8 cellular contexts compared by ENCODE assay signal in the genomic region with DNA sequence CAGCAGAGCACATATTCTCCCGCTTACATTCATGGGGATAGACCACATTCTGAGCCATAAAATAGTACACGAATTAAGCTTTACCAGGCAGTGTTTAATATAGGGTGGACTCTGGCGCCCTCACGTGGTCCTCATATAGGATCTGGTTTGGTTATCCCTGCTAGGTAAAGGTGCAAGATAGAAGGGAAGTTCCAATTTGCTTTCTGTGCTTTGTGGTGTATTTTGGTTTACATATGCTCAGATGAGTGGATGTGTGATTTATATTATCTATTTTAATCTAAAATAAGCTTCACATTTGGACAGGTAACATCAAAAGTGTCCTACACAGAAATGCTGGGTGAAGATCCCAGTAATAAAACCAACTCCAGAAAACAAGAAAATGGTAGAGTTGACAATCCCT. TPM values are rescaled to one million over a fixed set of nuclear protein-coding genes. Genes with fewer than 3 reads are reported as not detected.
DNase-seq lines count a peak whose midpoint lies in the region; ATAC-seq and TF ChIP-seq lines count a peak whose summit lies in the region.

No MANE protein-coding gene starts in this region.

- TF ChIP-seq CTCF in AG09319 (IDR thresholded peaks at IDR 0.05; ENCODE audit: low read depth, low read length) (peak; percentile 75), psoas muscle (IDR thresholded peaks at IDR 0.05) (peak; percentile 73), vagina (IDR thresholded peaks at IDR 0.05) (peak in 1 of 3 experiments; percentile 43)

- peaks cover 18% of the 10 kb centered on the region for H3K4me1 Mint-ChIP-seq in activated naive CD8-positive, alpha-beta T cell treated with anti-CD3 and anti-CD28 coated beads for 36 hours

- H3K27ac ChIP-seq in psoas muscle (no peak overlapping the region), vagina (no peak overlapping the region)

- peak overlapping the region; percentile 0 for H3K27ac Mint-ChIP-seq in activated naive CD8-positive, alpha-beta T cell treated with anti-CD3 and anti-CD28 coated beads for 36 hours

- peaks cover 40% of the 10 kb centered on the region for H3K27me3 Mint-ChIP-seq in activated naive CD8-positive, alpha-beta T cell treated with anti-CD3 and anti-CD28 coated beads for 36 hours

- peak; percentile 42 for ATAC-seq in GM21360 (IDR thresholded peaks at IDR 0.05; ENCODE audit: unreplicated experiment)
- ATAC-seq in Right ventricle myocardium superior (ENCODE audit: poor library complexity): peak; percentile 65
- peak; percentile 63 to 84 (median 68) for ATAC-seq in psoas muscle

- no peaks in the 10 kb centered on the region for H3K9me3 Mint-ChIP-seq in activated naive CD8-positive, alpha-beta T cell treated with anti-CD3 and anti-CD28 coated beads for 36 hours

- peaks cover 4 to 75% (median 9%) of the 10 kb centered on the region in 3 donors for H3K27me3 ChIP-seq in psoas muscle (ENCODE audit: insufficient read depth in 3 of 3, low read length in 2 of 3)
- H3K27me3 ChIP-seq in vagina: no peaks in the 10 kb centered on the region

- H3K9me3 ChIP-seq in psoas muscle: no peaks in the 10 kb centered on the region
- no peaks in the 10 kb centered on the region for H3K9me3 ChIP-seq in vagina

- peak; percentile 20 for DNase-seq in AG09319 (ENCODE audit: extremely low read depth, low read depth)
- peak; percentile 2 for DNase-seq in NCI-H1436 treated with DMSO at 0.1 percent for 48 hours (lab: John Stamatoyannopoulos, UW)
- peak; percentile 4 to 46 for DNase-seq in SW 1271 (lab: John Stamatoyannopoulos, UW)
- DNase-seq in activated naive CD8-positive, alpha-beta T cell treated with anti-CD3 and anti-CD28 coated beads for 36 hours: peak; percentile 50
- DNase-seq in Right ventricle myocardium superior: peak; percentile 65
- DNase-seq in psoas muscle: peak; percentile 57 to 67
- no peak for DNase-seq in vagina (ENCODE audit: extremely low spot score in 2 of 2)

- H3K4me1 ChIP-seq in psoas muscle (peaks cover 3% of the 10 kb centered on the region), vagina (peaks cover 9% of the 10 kb centered on the region)

- no peak overlapping the region for H3K4me3 ChIP-seq in psoas muscle
- H3K4me3 ChIP-seq in vagina: no peak overlapping the region

- WGBS in psoas muscle, 3 donors: 1 to 2% (median 1%) methylated on average over 4 of the region's 4 CpGs

- no peak for TF ChIP-seq POLR2A in vagina (IDR thresholded peaks at IDR 0.05)

- H3K36me3 ChIP-seq in psoas muscle (ENCODE audit: insufficient read depth in 1 of 2, low read depth in 1 of 2): no peaks in the 10 kb centered on the region
- H3K36me3 ChIP-seq in vagina: no peaks in the 10 kb centered on the region

- intact Hi-C loops in Right ventricle myocardium superior (cut with DNase I) (loop anchor here (5.0 kb wide), 1 partner anchor 412 kb away; a partner anchor contains a TSS), psoas muscle (cut with DNase I) (loop anchor here (1.0 to 5.0 kb wide), 2 partner anchors 415 to 417 kb away; no protein-coding TSS in a partner anchor), vagina (cut with DNase I) (no loop called here)

- H3K36me3 Mint-ChIP-seq in activated naive CD8-positive, alpha-beta T cell treated with anti-CD3 and anti-CD28 coated beads for 36 hours: no peaks in the 10 kb centered on the region

- no peak overlapping the region for H3K4me3 Mint-ChIP-seq in activated naive CD8-positive, alpha-beta T cell treated with anti-CD3 and anti-CD28 coated beads for 36 hours

RNA-seq across cellular contexts. Expression of a gene that starts 3.6 kb away (rescaled TPM):
- not detected for total RNA-seq in activated naive CD8-positive, alpha-beta T cell treated with anti-CD3 and anti-CD28 coated beads for 36 hours
- total RNA-seq in Right ventricle myocardium superior (2.4 TPM), psoas muscle (1 to 10 TPM in 3 of 4 donors, under 1 TPM in 1; 0.87 to 3.9 (median 1.4) TPM), vagina (2.5 TPM)
- polyA plus RNA-seq in psoas muscle: under 1 TPM; 0.08 to 0.13 (median 0.08) TPM

RNA-seq across cellular contexts. Expression of a gene that starts 45.4 kb away (rescaled TPM):
- 1 to 10 TPM; 1.6 to 2.8 TPM for total RNA-seq in activated naive CD8-positive, alpha-beta T cell treated with anti-CD3 and anti-CD28 coated beads for 36 hours
- total RNA-seq in Right ventricle myocardium superior (not detected), psoas muscle (under 1 TPM in 2 of 4 donors, not detected in 2; 0.24 to 0.27 TPM), vagina (not detected)
- under 1 TPM in 2 of 3 donors, not detected in 1; 0.01 to 0.08 TPM for polyA plus RNA-seq in psoas muscle

Comparison
In these comparisons a context has a peak if more than half of its experiments do, and no peak if none do; other contexts are left out.
1. DNase-seq: peak in AG09319 (single experiment), NCI-H1436 treated with DMSO at 0.1 percent for 48 hours (single experiment), SW 1271 (2 of 2), activated naive CD8-positive, alpha-beta T cell treated with anti-CD3 and anti-CD28 coated beads for 36 hours (single experiment), Right ventricle myocardium superior (single experiment) and psoas muscle (2 of 2); none in vagina (0 of 2).
2. Peak in every context shown above with its lines, with median percentiles within 50 percentile points of each other: ATAC-seq.